17 cellular contexts compared by ENCODE assay signal in the genomic region with DNA sequence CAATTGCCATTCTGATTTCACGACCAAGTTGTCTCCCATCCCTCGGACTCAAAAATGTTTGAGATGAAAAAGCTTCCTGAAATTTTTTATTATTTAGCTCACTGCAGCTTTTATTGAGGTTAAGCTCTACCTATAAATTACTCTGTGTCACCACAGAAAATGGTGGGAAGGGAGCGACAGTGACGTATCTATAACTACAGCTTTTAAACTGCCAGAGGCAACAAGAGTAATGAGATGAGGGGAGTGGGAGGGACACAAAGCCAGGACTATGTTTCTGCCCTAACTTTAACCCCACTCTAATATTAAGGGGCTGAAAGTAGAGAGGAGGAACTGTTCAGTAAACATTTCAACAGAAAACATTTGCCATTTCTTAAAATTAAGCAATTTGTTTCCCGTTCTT. TPM values are rescaled to one million over a fixed set of nuclear protein-coding genes. Genes with fewer than 3 reads are reported as not detected.
DNase-seq lines count a peak whose midpoint lies in the region; ATAC-seq, FAIRE-seq and TF ChIP-seq lines count a peak whose summit lies in the region.
"Had no signal": no experiment of that assay in that cellular context is flagged by ENCODE, and none has a peak within 500 bp of the region (broad histone marks: within the 10 kb centered on the region; RNA-seq: fewer than 3 reads in every experiment).

No MANE protein-coding gene starts in this region.

- H3K9ac ChIP-seq in K562 (ENCODE audit: insufficient read depth in 1 of 2, low read depth in 2 of 2, low read length in 2 of 2) (no peak overlapping the region; a peak in 1 of 4 replicates), trophoblast cell (ENCODE audit: low read length) (no peak overlapping the region)

- H3K14ac ChIP-seq in trophoblast cell (ENCODE audit: low read length) = no peak overlapping the region

- peaks cover 43% of the 10 kb centered on the region for H3K79me2 ChIP-seq in K562 (ENCODE audit: control insufficient read depth, insufficient read depth, low read length)
- H3K79me2 ChIP-seq in trophoblast cell (ENCODE audit: control insufficient read depth, insufficient read depth, low read length, poor library complexity) = peaks cover 2% of the 10 kb centered on the region

- H3K4me1 ChIP-seq in HEK293 (ENCODE audit: control insufficient read depth, insufficient read depth, low read length) = peaks cover 28% of the 10 kb centered on the region
- H3K4me1 ChIP-seq in K562 (replicated peaks in 1 of 2; ENCODE audit: control insufficient read depth in 2 of 2, insufficient read depth in 2 of 2, low read length in 2 of 2) = peaks cover 5 to 17% of the 10 kb centered on the region in 2 experiments; a peak in 4 of 5 replicates
- H3K4me1 ChIP-seq in trophoblast cell (ENCODE audit: control insufficient read depth in 1 of 2, insufficient read depth in 2 of 2, low read length in 2 of 2) = peaks cover 12 to 16% of the 10 kb centered on the region in 2 experiments
- H3K4me1 ChIP-seq in left ventricle myocardium inferior = peaks cover 60% of the 10 kb centered on the region

- H3K4me2 ChIP-seq in K562 (ENCODE audit: insufficient read depth, low read length) (no peak overlapping the region), trophoblast cell (ENCODE audit: low read length) (no peak overlapping the region)

- no peak overlapping the region for H3K18ac ChIP-seq in trophoblast cell (ENCODE audit: low read length)

- H3K9me1 ChIP-seq in K562 (ENCODE audit: control insufficient read depth, insufficient read depth, low read length) = no peaks in the 10 kb centered on the region

- TF ChIP-seq CTCF in HEK293 (tag by site-specific recombination; IDR thresholded peaks at IDR 0.05) (no peak), K562 (IDR thresholded peaks at IDR 0.05 in 2 of 3, conservative IDR thresholded peaks at IDR 0.05 in 1 of 3; ENCODE audit: insufficient read depth in 2 of 3, low read depth in 1 of 3, low read length in 3 of 3) (no peak), left ventricle myocardium inferior (IDR thresholded peaks at IDR 0.05; ENCODE audit: borderline replicate concordance) (no peak)

- no peak overlapping the region for H2BK120ac ChIP-seq in trophoblast cell (ENCODE audit: insufficient read depth, low read length, poor library complexity)

- H4K91ac ChIP-seq in trophoblast cell (ENCODE audit: low read depth, low read length) = no peak overlapping the region

- TF ChIP-seq RAD21 in K562 (CRISPR knock-in tag; conservative IDR thresholded peaks at IDR 0.05 in 1 of 2, IDR thresholded peaks at IDR 0.05 in 1 of 2) = no peak

- TF ChIP-seq POLR2A in K562 (conservative IDR thresholded peaks at IDR 0.05) = no peak

- CTCF ChIA-PET in HEK293 (lab: Yijun Ruan, JAX) (interaction anchor here (0.6 to 1.8 kb wide), 8 partner anchors 9 to 120 kb away, joined by 3 to 8 read pairs (median 4); no protein-coding TSS in a partner anchor), K562 (lab: Yijun Ruan, JAX; ENCODE audit: low intra/inter-chr PET ratio) (no interaction called here)

- DNase-seq in NCI-H82 (lab: John Stamatoyannopoulos, UW) (peak; percentile 21), NCI-H82 treated with DMSO at 0.1 percent for 48 hours (lab: John Stamatoyannopoulos, UW; ENCODE audit: unreplicated experiment) (no peak), K562 (ENCODE audit: extremely low read depth in 1 of 4, low spot score in 3 of 4) (peak in 3 of 4 experiments; percentile 14 to 49 (median 21)), trophoblast cell (no peak), hypothalamus (lab: John Stamatoyannopoulos, UW) (no peak), left ventricle myocardium inferior (no peak)
- DNase-seq: DND-41, NCI-H146, NCI-H2081 treated with DMSO at 0.1 percent for 48 hours, NCI-H226, NCI-H526 treated with DMSO at 0.1 percent for 48 hours, PC-9 had no signal

- no peak overlapping the region for H2AK5ac ChIP-seq in trophoblast cell (ENCODE audit: low read length)

- intact Hi-C loops in K562 (cut with micrococcal nuclease) (no loop called here), left ventricle myocardium inferior (cut with micrococcal nuclease) (no loop called here)

- no peak for TF ChIP-seq EP300 in K562 (IDR thresholded peaks at IDR 0.05; ENCODE audit: low read length)

- H4K8ac ChIP-seq in trophoblast cell (ENCODE audit: low read depth, low read length) = no peak overlapping the region

- no TSS peak for BruUV-seq in K562 (replicated peaks; lab: Mats Ljungman, UMichigan)

- POLR2A ChIA-PET in HEK293 (lab: Yijun Ruan, JAX) (interaction anchor here (1.8 kb wide), 1 partner anchor 38 kb away, joined by 9 read pairs; a partner anchor contains a TSS), K562 (lab: Yijun Ruan, JAX) (interaction anchor here (1.2 kb wide), 1 partner anchor 33 kb away, joined by 4 read pairs; no protein-coding TSS in a partner anchor)

- no peak for FAIRE-seq in K562 (lab: Jason Lieb, UNC)
- FAIRE-seq: H54 had no signal

- H2AFZ ChIP-seq in K562 (ENCODE audit: low read depth, low read length) (no peak overlapping the region), trophoblast cell (ENCODE audit: insufficient read depth, low read length, poor library complexity) (no peak overlapping the region)
- H2AFZ ChIP-seq: PC-9 had no signal

- H3K4ac ChIP-seq in trophoblast cell (ENCODE audit: low read depth, low read length) = no peak overlapping the region

- no peak overlapping the region for H4K12ac ChIP-seq in trophoblast cell (ENCODE audit: low read depth, low read length)

- no peaks in the 10 kb centered on the region for H4K20me1 ChIP-seq in K562 (replicated peaks; ENCODE audit: control insufficient read depth, insufficient read depth, low read length)

- H3K4me3 ChIP-seq in HEK293 (ENCODE audit: low read depth, low read length) (no peak overlapping the region), K562 (no peak overlapping the region), trophoblast cell (ENCODE audit: low read depth, low read length) (no peak overlapping the region), left ventricle myocardium inferior (no peak overlapping the region)
- H3K4me3 ChIP-seq: PC-9 had no signal

- no peaks in the 10 kb centered on the region for H3K27me3 ChIP-seq in K562 (ENCODE audit: control insufficient read depth in 2 of 2, insufficient read depth in 2 of 2, low read length in 2 of 2)
- H3K27me3 ChIP-seq in trophoblast cell (ENCODE audit: insufficient read depth, low read length) = no peaks in the 10 kb centered on the region
- no peaks in the 10 kb centered on the region for H3K27me3 ChIP-seq in left ventricle myocardium inferior (ENCODE audit: low read depth)

- peaks cover 0 to 3% of the 10 kb centered on the region in 2 experiments; a peak in 2 of 3 replicates for H3K36me3 ChIP-seq in HEK293 (ENCODE audit: control insufficient read depth in 2 of 2, insufficient read depth in 1 of 2, low read length in 2 of 2)
- H3K36me3 ChIP-seq in K562 (ENCODE audit: control insufficient read depth, insufficient read depth, low read length) = peaks cover 11% of the 10 kb centered on the region; the same call in 1 of the 3 replicates
- H3K36me3 ChIP-seq in trophoblast cell (ENCODE audit: control insufficient read depth in 1 of 2, insufficient read depth in 2 of 2, low read length in 2 of 2) = peaks cover 1 to 5% of the 10 kb centered on the region in 2 experiments
- peaks cover 30% of the 10 kb centered on the region for H3K36me3 ChIP-seq in left ventricle myocardium inferior

- in situ Hi-C loops in K562 (cut with MboI) = no loop called here

- 60% methylated on average over 4 of the region's 5 CpGs for WGBS in K562 (ENCODE audit: insufficient coverage, low coverage, missing lambda C conversion rate)
- WGBS in trophoblast cell (ENCODE audit: extremely low coverage, insufficient coverage, insufficient read length) = no CpG with 5 or more reads among the region's 5 CpGs

- H3K79me1 ChIP-seq in trophoblast cell (ENCODE audit: low read length) = peaks cover 10% of the 10 kb centered on the region

- no peak overlapping the region for H2BK5ac ChIP-seq in trophoblast cell (ENCODE audit: low read depth, low read length, poor library complexity)

- H3K23ac ChIP-seq in trophoblast cell (ENCODE audit: low read length) = no peak overlapping the region

- ATAC-seq in K562 (peak; percentile 66), GM18519 (IDR thresholded peaks at IDR 0.05; ENCODE audit: low FRiP score, unreplicated experiment) (no peak)
- ATAC-seq: Right ventricle myocardium inferior had no signal

- H3K9me3 ChIP-seq in HEK293 (ENCODE audit: control insufficient read depth, insufficient read depth, low read depth, low read length) = no peaks in the 10 kb centered on the region
- H3K9me3 ChIP-seq in K562 (replicated peaks; ENCODE audit: control insufficient read depth, insufficient read depth, low read depth, low read length) = no peaks in the 10 kb centered on the region
- H3K9me3 ChIP-seq in trophoblast cell (ENCODE audit: insufficient read depth, low read depth, low read length) = no peaks in the 10 kb centered on the region
- no peaks in the 10 kb centered on the region for H3K9me3 ChIP-seq in left ventricle myocardium inferior (replicated peaks)

- no peak overlapping the region for H2BK12ac ChIP-seq in trophoblast cell (ENCODE audit: low read length)

- H3K27ac ChIP-seq in HEK293 (ENCODE audit: extremely low read depth, low read depth, low read length) = no peak overlapping the region
- H3K27ac ChIP-seq in K562 (ENCODE audit: extremely low read depth, low read depth, low read length) = peak overlapping the region; percentile 51; the same call in 2 of the 3 replicates
- peak overlapping the region; percentile 48 for H3K27ac ChIP-seq in trophoblast cell (ENCODE audit: low read depth, low read length)
- no peak overlapping the region for H3K27ac ChIP-seq in left ventricle myocardium inferior (replicated peaks)
- H3K27ac ChIP-seq: 22Rv1 had no signal

RNA-seq across cellular contexts. Expression of a gene that starts 37.4 kb away (rescaled TPM):
- total RNA-seq in K562 (2011; cell fraction: chromatin; rRNA removed; ENCODE audit: low replicate concordance) = 38.9 and 78.1 TPM in 2 replicates
- 12.2 and 14.9 TPM in 2 replicates for total RNA-seq in K562 (2011; cell fraction: nucleolus; rRNA removed)
- total RNA-seq in K562 (2011; cell fraction: nucleoplasm; rRNA removed) = 20.8 and 37.4 TPM in 2 replicates
- total RNA-seq in K562 (2014; rRNA removed) = 23.7 and 24.8 TPM in 2 replicates
- 49.4 and 52.6 TPM in 2 replicates for total RNA-seq in K562 (2014; rRNA removed; fragmentation: Illumina TruSeq; extraction: Trizol)
- total RNA-seq in K562 (2015; rRNA removed; fragmentation: Illumina TruSeq; extraction: Trizol) = 43.7 and 45.1 TPM in 2 replicates
- 45.1 and 49.6 TPM in 2 replicates for total RNA-seq in K562 (2021)
- polyA plus RNA-seq in K562 (2011; rRNA removed) = 41.4 and 47.7 TPM in 2 replicates
- polyA plus RNA-seq in K562 (2011; cell fraction: cytosol; rRNA removed) = 16.2 and 29.4 TPM in 2 replicates
- polyA plus RNA-seq in K562 (2011; cell fraction: nucleus; rRNA removed) = 33.2 and 68.9 TPM in 2 replicates
- polyA plus RNA-seq in K562 (2012) = 26.5 and 30.2 TPM in 2 replicates
- polyA plus RNA-seq in K562 (2014; fragmentation: Illumina TruSeq; extraction: Trizol) = 31.7 and 33.7 TPM in 2 replicates
- 10 to 100 TPM in 1 of 2 experiments, 1 to 10 TPM in 1; 9.2 to 16.7 TPM for polyA plus RNA-seq in K562 (2014; fragmentation: Nextera tagmentation; extraction: Ambion mirVana)
- 19.3 and 22.3 TPM in 2 replicates for polyA plus RNA-seq in K562 (2014; rRNA removed)
- 119 and 154 TPM in 2 replicates for polyA minus RNA-seq in K562 (2011; rRNA and poly(A)+ RNA removed)
- polyA minus RNA-seq in K562 (2011; cell fraction: cytosol; rRNA and poly(A)+ RNA removed) = 34.2 and 39.7 TPM in 2 replicates
- polyA minus RNA-seq in K562 (2011; cell fraction: nucleus; rRNA and poly(A)+ RNA removed) = 16.4 and 43.1 TPM in 2 replicates
- 67.3 and 70.4 TPM in 2 replicates for polyA plus RNA-seq in trophoblast cell (2013)
- total RNA-seq in left ventricle myocardium inferior = 80.9 TPM

Comparison
In these comparisons a context has a peak if more than half of its experiments do, and no peak if none do; other contexts are left out.
1. DNase-seq: peak in NCI-H82 (single experiment) and K562 (3 of 4); none in NCI-H82 treated with DMSO at 0.1 percent for 48 hours (single experiment), trophoblast cell (0 of 2), hypothalamus (0 of 51) and left ventricle myocardium inferior (single experiment).
2. H3K27ac ChIP-seq: peak in K562 (single experiment) and trophoblast cell (single experiment); none in HEK293 (single experiment) and left ventricle myocardium inferior (single experiment).